ENCODE assay signal across 9 cellular contexts in the genomic region with DNA sequence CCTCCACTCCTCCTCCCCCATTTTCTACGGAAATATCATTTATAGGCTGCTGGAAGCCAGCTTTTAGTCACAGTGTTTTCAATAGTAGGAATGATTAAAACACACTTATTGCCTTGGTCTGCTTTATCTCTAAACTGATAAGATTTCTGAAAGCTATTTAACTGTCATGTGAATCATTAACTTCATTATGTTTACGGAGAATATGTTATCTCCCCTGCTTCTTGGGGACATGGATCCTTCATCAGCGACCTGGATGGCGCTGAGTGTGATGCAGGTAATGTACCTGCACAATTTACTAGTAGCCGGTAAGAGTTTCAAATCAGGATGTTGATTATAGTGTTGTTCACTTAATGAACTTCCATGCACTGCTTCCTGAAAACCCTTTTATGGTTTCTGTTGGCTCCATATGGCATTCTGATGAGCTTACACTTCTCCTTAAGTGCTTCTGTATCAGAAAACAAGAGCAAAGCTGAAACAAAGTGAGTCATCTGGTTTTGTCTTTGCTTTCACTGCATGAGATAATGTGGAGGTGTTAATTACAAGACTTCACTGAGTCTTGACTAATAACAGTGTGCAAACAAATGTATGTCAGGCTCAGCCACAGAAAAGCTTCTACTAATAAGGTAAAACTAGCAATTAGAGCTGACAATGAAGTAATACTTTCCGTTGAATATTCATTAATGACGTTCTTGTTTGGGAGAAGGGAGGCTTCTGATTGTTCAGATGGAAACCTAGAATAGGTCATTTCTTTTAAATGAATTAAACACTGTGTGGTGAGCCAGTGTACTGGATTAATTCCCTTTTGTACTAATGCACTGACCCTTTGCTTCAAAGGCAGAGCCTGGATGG.
DNase-seq lines count a peak whose midpoint lies in the region; ATAC-seq and TF ChIP-seq lines count a peak whose summit lies in the region.
"Had no signal": no experiment of that assay in that cellular context is flagged by ENCODE, and none has a peak within 500 bp of the region (broad histone marks: within the 10 kb centered on the region; RNA-seq: fewer than 3 reads in every experiment).

No MANE protein-coding gene starts in this region.

- H3K36me3 ChIP-seq in heart left ventricle: no peaks in the 10 kb centered on the region

- CTCF ChIA-PET in activated CD8-positive, alpha-beta memory T cell treated with anti-CD3 and anti-CD28 coated beads, Interleukin-2, amount 10 ng/mL, durations not matched to agents 7 days and 5 days (lab: Charles Lee): no interaction called here

- peak overlapping the region in 1 of 12 donors; percentile 13 for H3K27ac ChIP-seq in heart left ventricle

- no peak overlapping the region for H3K27ac Mint-ChIP-seq in activated CD8-positive, alpha-beta memory T cell treated with anti-CD3 and anti-CD28 coated beads, Interleukin-2, amount 10 ng/mL, durations not matched to agents 7 days and 5 days
- H3K27ac Mint-ChIP-seq: B cell had no signal

- 22 to 28% (median 23%) methylated on average over 7 of the region's 7 CpGs for WGBS in heart left ventricle, 4 donors

- H3K4me3 ChIP-seq in heart left ventricle: no peak overlapping the region

- H3K27me3 ChIP-seq in heart left ventricle: no peaks in the 10 kb centered on the region

- no peak for TF ChIP-seq CTCF in heart left ventricle (IDR thresholded peaks at IDR 0.05)

- no peak for TF ChIP-seq POLR2A in heart left ventricle (IDR thresholded peaks at IDR 0.05)

- H3K4me1 Mint-ChIP-seq in activated CD8-positive, alpha-beta memory T cell treated with anti-CD3 and anti-CD28 coated beads, Interleukin-2, amount 10 ng/mL, durations not matched to agents 7 days and 5 days: no peaks in the 10 kb centered on the region

- H3K36me3 Mint-ChIP-seq in activated CD8-positive, alpha-beta memory T cell treated with anti-CD3 and anti-CD28 coated beads, Interleukin-2, amount 10 ng/mL, durations not matched to agents 7 days and 5 days: no peaks in the 10 kb centered on the region

- no peaks in the 10 kb centered on the region for H3K9me3 ChIP-seq in heart left ventricle

- H3K9me3 Mint-ChIP-seq in activated CD8-positive, alpha-beta memory T cell treated with anti-CD3 and anti-CD28 coated beads, Interleukin-2, amount 10 ng/mL, durations not matched to agents 7 days and 5 days (ENCODE audit: low read depth): peaks cover 2% of the 10 kb centered on the region

- H3K27me3 Mint-ChIP-seq in activated CD8-positive, alpha-beta memory T cell treated with anti-CD3 and anti-CD28 coated beads, Interleukin-2, amount 10 ng/mL, durations not matched to agents 7 days and 5 days: no peaks in the 10 kb centered on the region
- H3K27me3 Mint-ChIP-seq: B cell had no signal

- H3K4me1 ChIP-seq in heart left ventricle: peaks cover 23 to 60% (median 38%) of the 10 kb centered on the region in 12 donors

- DNase-seq in NOMO-1 treated with DMSO at 0.1 percent for 48 hours (lab: John Stamatoyannopoulos, UW; ENCODE audit: unreplicated experiment): peak; percentile 54
- DNase-seq in NOMO-1 treated with dmso at 0.1 percent for 144 hours (lab: John Stamatoyannopoulos, UW; ENCODE audit: unreplicated experiment): no peak
- peak; percentile 67 to 89 for DNase-seq in NCI-H524 (lab: John Stamatoyannopoulos, UW)
- no peak for DNase-seq in heart left ventricle
- no peak for DNase-seq in NCI-H2227 (lab: John Stamatoyannopoulos, UW; ENCODE audit: unreplicated experiment)
- no peak for DNase-seq in GF-D8 (lab: John Stamatoyannopoulos, UW)
- no peak for DNase-seq in activated CD8-positive, alpha-beta memory T cell treated with anti-CD3 and anti-CD28 coated beads, Interleukin-2, amount 10 ng/mL, durations not matched to agents 7 days and 5 days

- ATAC-seq in HG03064 (IDR thresholded peaks at IDR 0.05; ENCODE audit: low read depth, unreplicated experiment): peak; percentile 78
- peak in 3 of 4 donors; percentile 32 to 62 (median 57) for ATAC-seq in heart left ventricle
- ATAC-seq in activated CD8-positive, alpha-beta memory T cell treated with anti-CD3 and anti-CD28 coated beads, Interleukin-2, amount 10 ng/mL, durations not matched to agents 7 days and 5 days: no peak

- intact Hi-C loops in heart left ventricle (cut with DNase I): loop anchor here in 8 of 10 donors (5.0 to 10.0 kb wide), 11 partner anchors 133 to 1237 kb away; a partner anchor contains a TSS

- no peak overlapping the region for H3K4me3 Mint-ChIP-seq in activated CD8-positive, alpha-beta memory T cell treated with anti-CD3 and anti-CD28 coated beads, Interleukin-2, amount 10 ng/mL, durations not matched to agents 7 days and 5 days
- H3K4me3 Mint-ChIP-seq: B cell had no signal

Comparison
In these comparisons a context has a peak if more than half of its experiments do, and no peak if none do; other contexts are left out.
1. DNase-seq: peak in NOMO-1 treated with DMSO at 0.1 percent for 48 hours (single experiment) and NCI-H524 (2 of 2); none in NOMO-1 treated with dmso at 0.1 percent for 144 hours (single experiment), heart left ventricle (0 of 5), NCI-H2227 (single experiment), GF-D8 (single experiment) and activated CD8-positive, alpha-beta memory T cell treated with anti-CD3 and anti-CD28 coated beads, Interleukin-2, amount 10 ng/mL, durations not matched to agents 7 days and 5 days (single experiment).